24 cellular contexts compared by ENCODE assay signal in the genomic region with DNA sequence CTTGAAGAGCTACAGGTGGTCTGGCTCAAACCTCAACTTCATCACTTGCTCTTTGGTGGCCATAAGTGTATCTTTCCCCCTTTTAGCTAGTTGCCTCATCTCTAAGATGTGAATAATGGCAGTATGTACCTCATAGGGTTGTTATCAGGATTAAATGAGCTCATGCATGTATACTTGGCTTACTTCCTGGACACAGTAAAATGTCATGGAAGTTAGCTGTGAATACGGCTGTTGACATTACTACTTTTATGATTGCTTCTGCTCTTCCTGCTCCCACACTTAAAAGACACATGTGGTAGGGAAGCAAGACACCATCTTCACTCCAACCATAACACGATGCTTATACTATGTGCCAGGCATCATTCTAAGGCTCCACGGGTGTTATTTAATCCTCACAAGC.
"Had no signal": no experiment of that assay in that cellular context is flagged by ENCODE, and none has a peak within 500 bp of the region (broad histone marks: within the 10 kb centered on the region; RNA-seq: fewer than 3 reads in every experiment).

No MANE protein-coding gene starts in this region.

- H3K27me3 Mint-ChIP-seq: activated CD8-positive, alpha-beta memory T cell treated with anti-CD3 and anti-CD28 coated beads, Interleukin-2, amount 10 ng/mL, durations not matched to agents 7 days and 5 days; activated T-cell treated with anti-CD3 and anti-CD28 coated beads, Interleukin-2, amount 50 U/mL, for 24 hours had no signal

- H3K27ac ChIP-seq: body of pancreas, PC-9 had no signal

- H3K36me3 ChIP-seq: MG63 had no signal

- H3K4me3 ChIP-seq: body of pancreas, MG63, PC-9 had no signal

- H3K4me1 ChIP-seq: body of pancreas had no signal

- ATAC-seq: activated CD8-positive, alpha-beta memory T cell treated with anti-CD3 and anti-CD28 coated beads, Interleukin-2, amount 10 ng/mL, durations not matched to agents 7 days and 5 days; body of pancreas; WTC11 had no signal

- H3K4me1 Mint-ChIP-seq: activated CD8-positive, alpha-beta memory T cell treated with anti-CD3 and anti-CD28 coated beads, Interleukin-2, amount 10 ng/mL, durations not matched to agents 7 days and 5 days; activated naive CD4-positive, alpha-beta T cell treated with anti-CD3 and anti-CD28 coated beads, Interleukin-2, amount 50 U/mL, for 24 hours had no signal

- H3K27ac Mint-ChIP-seq: activated CD8-positive, alpha-beta memory T cell treated with anti-CD3 and anti-CD28 coated beads, Interleukin-2, amount 10 ng/mL, durations not matched to agents 7 days and 5 days; activated naive CD4-positive, alpha-beta T cell treated with anti-CD3 and anti-CD28 coated beads, Interleukin-2, amount 50 U/mL, for 24 hours; activated T-cell treated with anti-CD3 and anti-CD28 coated beads, Interleukin-2, amount 50 U/mL, for 24 hours; activated T-helper 1 cell treated with anti-CD3 and anti-CD28 coated beads, Interleukin-12 subunit alpha, Interleukin-12 subunit beta, Interleukin-2, Interleukin-4 antibody, amounts not matched to agents 30 ng/mL and 10 ng/mL and 1 ng/mL, durations not matched to agents 14 hours and 24 hours and 36 hours; T-helper 1 cell treated with Interleukin-12 subunit alpha and Interleukin-12 subunit beta and Interleukin-4 antibody, amounts not matched to agents 30 μg/mL and 1 μg/mL, for 36 hours; WTC11 had no signal

- H3K36me3 Mint-ChIP-seq: activated CD8-positive, alpha-beta memory T cell treated with anti-CD3 and anti-CD28 coated beads, Interleukin-2, amount 10 ng/mL, durations not matched to agents 7 days and 5 days; activated naive CD4-positive, alpha-beta T cell treated with anti-CD3 and anti-CD28 coated beads, Interleukin-2, amount 50 U/mL, for 24 hours had no signal

- H3K9me3 ChIP-seq: body of pancreas, MG63 had no signal

- H3K9me3 Mint-ChIP-seq: activated T-cell treated with anti-CD3 and anti-CD28 coated beads, Interleukin-2, amount 50 U/mL, for 24 hours; activated T-helper 1 cell treated with anti-CD3 and anti-CD28 coated beads, Interleukin-12 subunit alpha, Interleukin-12 subunit beta, Interleukin-2, Interleukin-4 antibody, amounts not matched to agents 30 ng/mL and 10 ng/mL and 1 ng/mL, durations not matched to agents 14 hours and 24 hours and 36 hours; T-helper 1 cell treated with Interleukin-12 subunit alpha and Interleukin-12 subunit beta and Interleukin-4 antibody, amounts not matched to agents 30 μg/mL and 1 μg/mL, for 36 hours had no signal

- H2AFZ ChIP-seq: PC-9 had no signal

- DNase-seq: activated CD4-positive, alpha-beta T cell treated with anti-CD3 and anti-CD28 coated beads for 48 hours; activated CD4-positive, alpha-beta T cell treated with anti-CD3 and anti-CD28 coated beads, Interleukin-2, amount 50 U/mL, for 48 hours; activated CD4-positive, CD25-positive, alpha-beta regulatory T cell treated with anti-CD3 and anti-CD28 coated beads, Interleukin-2, amount 50 U/mL, for 72 hours; activated CD8-positive, alpha-beta memory T cell treated with anti-CD3 and anti-CD28 coated beads, Interleukin-2, amount 10 ng/mL, durations not matched to agents 7 days and 5 days; activated effector memory CD4-positive, alpha-beta T cell treated with Interleukin-2 at 50 U/mL for 16 hours; activated naive CD4-positive, alpha-beta T cell; activated T-cell treated with anti-CD3 and anti-CD28 coated beads, Interleukin-2, amount 50 U/mL, for 24 hours; aorta; body of pancreas; central memory CD4-positive, alpha-beta T cell; KG1; MG63; MV-4-11; NCI-H1092 treated with DMSO at 0.1 percent for 48 hours; NCI-H1417 treated with DMSO at 0.1 percent for 48 hours; NCI-H1694; NCI-H2081; NCI-H69; PC-9; SHP77 treated with DMSO at 0.1 percent for 48 hours had no signal

- H3K4me2 ChIP-seq: PC-9 had no signal

- H3K27me3 ChIP-seq: body of pancreas, MG63 had no signal

- H3K4me3 Mint-ChIP-seq: activated CD8-positive, alpha-beta memory T cell treated with anti-CD3 and anti-CD28 coated beads, Interleukin-2, amount 10 ng/mL, durations not matched to agents 7 days and 5 days; activated naive CD4-positive, alpha-beta T cell treated with anti-CD3 and anti-CD28 coated beads, Interleukin-2, amount 50 U/mL, for 24 hours; activated T-cell treated with anti-CD3 and anti-CD28 coated beads, Interleukin-2, amount 50 U/mL, for 24 hours; activated T-helper 1 cell treated with anti-CD3 and anti-CD28 coated beads, Interleukin-12 subunit alpha, Interleukin-12 subunit beta, Interleukin-2, Interleukin-4 antibody, amounts not matched to agents 30 ng/mL and 10 ng/mL and 1 ng/mL, durations not matched to agents 14 hours and 24 hours and 36 hours; T-helper 1 cell treated with Interleukin-12 subunit alpha and Interleukin-12 subunit beta and Interleukin-4 antibody, amounts not matched to agents 30 μg/mL and 1 μg/mL, for 36 hours; WTC11 had no signal
